Comparison of ENCODE assay signal across 2 cellular contexts in genomic region chrX:82466994-82467393, GRCh38.
TF ChIP-seq lines count a peak whose summit lies in the region.

No MANE protein-coding gene starts in this region.

TF ChIP-seq in HepG2, 621 proteins besides CTCF, POLR2A, EP300 and RAD21:
- TF ChIP-seq AHDC1 (CRISPR knock-in tag; IDR thresholded peaks at IDR 0.05; ENCODE audit: borderline replicate concordance) = no peak
- TF ChIP-seq MED8 (CRISPR knock-in tag; IDR thresholded peaks at IDR 0.05; ENCODE audit: insufficient replicate concordance) = no peak
- TF ChIP-seq NCOR1 (IDR thresholded peaks at IDR 0.05; ENCODE audit: borderline replicate concordance, low read length) = no peak
- no peak for TF ChIP-seq BCL6 (CRISPR knock-in tag; IDR thresholded peaks at IDR 0.05)
- TF ChIP-seq ATF7 (IDR thresholded peaks at IDR 0.05) = peak; percentile 83
- TF ChIP-seq ATF7 (CRISPR knock-in tag; IDR thresholded peaks at IDR 0.05) = no peak
- TF ChIP-seq CREB1 (IDR thresholded peaks at IDR 0.05) = peak; percentile 2; the same call in 1 of the 2 replicates
- no peak for TF ChIP-seq CREB1 (CRISPR knock-in tag; IDR thresholded peaks at IDR 0.05)
TF ChIP-seq in HepG2: peak in this region for 2.

TF ChIP-seq in HEK293, 187 proteins besides CTCF, POLR2A, EP300 and RAD21:
- peak; percentile 90 for TF ChIP-seq ATF2 (tag by site-specific recombination; IDR thresholded peaks at IDR 0.05; ENCODE audit: low read depth)
- TF ChIP-seq ZNF112 (tag by site-specific recombination; IDR thresholded peaks at IDR 0.05) = no peak
